22 cellular contexts compared by ENCODE assay signal in genomic region chr5:150073677-150074076, GRCh38. TPM values are rescaled to one million over a fixed set of nuclear protein-coding genes. Genes with fewer than 3 reads are reported as not detected.
DNase-seq lines count a peak whose midpoint lies in the region; ATAC-seq, FAIRE-seq and TF ChIP-seq lines count a peak whose summit lies in the region.
"Had no signal": no experiment of that assay in that cellular context is flagged by ENCODE, and none has a peak within 500 bp of the region (broad histone marks: within the 10 kb centered on the region; RNA-seq: fewer than 3 reads in every experiment).

No MANE protein-coding gene starts in this region.

- no peak for TF ChIP-seq EP300 in K562 (IDR thresholded peaks at IDR 0.05; ENCODE audit: low read length)

- H3K27ac Mint-ChIP-seq in activated CD8-positive, alpha-beta T cell treated with anti-CD3 and anti-CD28 coated beads, Interleukin-2, amount 10 ng/mL, durations not matched to agents 7 days and 5 days = no peak overlapping the region
- H3K27ac Mint-ChIP-seq in activated CD8-positive, alpha-beta T cell treated with anti-CD3 and anti-CD28 coated beads for 36 hours = no peak overlapping the region
- H3K27ac Mint-ChIP-seq: B cell; CD4-positive, CD25-positive, alpha-beta regulatory T cell; CD8-positive, alpha-beta T cell had no signal

- intact Hi-C loops in activated CD8-positive, alpha-beta T cell treated with anti-CD3 and anti-CD28 coated beads for 36 hours (cut with micrococcal nuclease) = no loop called here
- intact Hi-C loops in K562 (cut with micrococcal nuclease) = loop anchor here (10.0 kb wide), 1 partner anchor 51 kb away; no protein-coding TSS in a partner anchor

- H3K4me1 ChIP-seq in K562 (replicated peaks in 1 of 2; ENCODE audit: control insufficient read depth in 2 of 2, insufficient read depth in 2 of 2, low read length in 2 of 2) = peaks cover 0 to 3% of the 10 kb centered on the region in 2 experiments; a peak in 2 of 5 replicates
- H3K4me1 ChIP-seq: Caco-2 had no signal

- H3K36me3 ChIP-seq in K562 (ENCODE audit: control insufficient read depth, insufficient read depth, low read length) = no peaks in the 10 kb centered on the region
- H3K36me3 ChIP-seq: BLaER1 had no signal

- H3K9me1 ChIP-seq in K562 (ENCODE audit: control insufficient read depth, insufficient read depth, low read length) = no peaks in the 10 kb centered on the region

- no peak overlapping the region for H3K27ac ChIP-seq in K562 (ENCODE audit: extremely low read depth, low read depth, low read length)
- H3K27ac ChIP-seq: 22Rv1, BLaER1, C4-2B, GM23248 had no signal

- no peak overlapping the region for H3K9ac ChIP-seq in K562 (ENCODE audit: insufficient read depth in 1 of 2, low read depth in 2 of 2, low read length in 2 of 2)
- H3K9ac ChIP-seq: BLaER1, GM23248 had no signal

- peaks cover 12 to 51% of the 10 kb centered on the region in 2 experiments for H3K27me3 ChIP-seq in K562 (ENCODE audit: control insufficient read depth in 2 of 2, insufficient read depth in 2 of 2, low read length in 2 of 2)
- H3K27me3 ChIP-seq: BLaER1 had no signal

- peaks cover 1% of the 10 kb centered on the region for H3K4me1 Mint-ChIP-seq in activated CD8-positive, alpha-beta T cell treated with anti-CD3 and anti-CD28 coated beads, Interleukin-2, amount 10 ng/mL, durations not matched to agents 7 days and 5 days (ENCODE audit: low read depth)
- no peaks in the 10 kb centered on the region for H3K4me1 Mint-ChIP-seq in activated CD8-positive, alpha-beta T cell treated with anti-CD3 and anti-CD28 coated beads for 36 hours (ENCODE audit: low read depth)
- H3K4me1 Mint-ChIP-seq: B cell; CD4-positive, CD25-positive, alpha-beta regulatory T cell had no signal

- peak; percentile 4 for DNase-seq in activated CD8-positive, alpha-beta T cell treated with anti-CD3 and anti-CD28 coated beads, Interleukin-2, amount 10 ng/mL, durations not matched to agents 7 days and 5 days
- no peak for DNase-seq in activated CD8-positive, alpha-beta T cell treated with anti-CD3 and anti-CD28 coated beads for 36 hours
- DNase-seq in K562 (ENCODE audit: extremely low read depth in 1 of 4, low spot score in 3 of 4) (no peak), middle frontal gyrus (ENCODE audit: extremely low spot score, low spot score) (no peak)
- DNase-seq in stimulated activated CD8-positive, alpha-beta memory T cell treated with anti-CD3 and anti-CD28 coated beads, Interleukin-4, amount 100 ng/mL, for 48 hours = peak; percentile 6
- DNase-seq: CD4-positive, CD25-positive, alpha-beta regulatory T cell; DMS153; DND-41; GM23248; HCEC 1CT had no signal

- no peaks in the 10 kb centered on the region for H3K9me3 Mint-ChIP-seq in activated CD8-positive, alpha-beta T cell treated with anti-CD3 and anti-CD28 coated beads, Interleukin-2, amount 10 ng/mL, durations not matched to agents 7 days and 5 days (ENCODE audit: insufficient read depth)
- H3K9me3 Mint-ChIP-seq in activated CD8-positive, alpha-beta T cell treated with anti-CD3 and anti-CD28 coated beads for 36 hours = no peaks in the 10 kb centered on the region
- H3K9me3 Mint-ChIP-seq: CD4-positive, CD25-positive, alpha-beta regulatory T cell; CD8-positive, alpha-beta T cell had no signal

- CTCF ChIA-PET in activated CD8-positive, alpha-beta T cell treated with anti-CD3 and anti-CD28 coated beads, Interleukin-2, amount 10 ng/mL, durations not matched to agents 7 days and 5 days (lab: Charles Lee) = no interaction called here
- CTCF ChIA-PET in activated CD8-positive, alpha-beta T cell treated with anti-CD3 and anti-CD28 coated beads for 36 hours (lab: Charles Lee) = no interaction called here
- CTCF ChIA-PET in K562 (lab: Yijun Ruan, JAX; ENCODE audit: low intra/inter-chr PET ratio) = no interaction called here

- no peak for FAIRE-seq in K562 (lab: Jason Lieb, UNC)
- FAIRE-seq: A204.1, G401.6, GM12892, H1 had no signal

- peaks cover 12% of the 10 kb centered on the region for H3K27me3 Mint-ChIP-seq in activated CD8-positive, alpha-beta T cell treated with anti-CD3 and anti-CD28 coated beads, Interleukin-2, amount 10 ng/mL, durations not matched to agents 7 days and 5 days (ENCODE audit: low read depth)
- H3K27me3 Mint-ChIP-seq in activated CD8-positive, alpha-beta T cell treated with anti-CD3 and anti-CD28 coated beads for 36 hours = no peaks in the 10 kb centered on the region
- H3K27me3 Mint-ChIP-seq: B cell had no signal

- 2% methylated on average over 3 of the region's 3 CpGs for WGBS in K562 (ENCODE audit: insufficient coverage, low coverage, missing lambda C conversion rate)

- in situ Hi-C loops in K562 (cut with MboI) = no loop called here

- TF ChIP-seq CTCF in activated CD8-positive, alpha-beta T cell treated with anti-CD3 and anti-CD28 coated beads for 36 hours (IDR thresholded peaks at IDR 0.05) = no peak
- no peak for TF ChIP-seq CTCF in K562 (IDR thresholded peaks at IDR 0.05 in 2 of 3, conservative IDR thresholded peaks at IDR 0.05 in 1 of 3; ENCODE audit: insufficient read depth in 2 of 3, low read depth in 1 of 3, low read length in 3 of 3)

- no peak overlapping the region for H3K4me3 ChIP-seq in K562
- H3K4me3 ChIP-seq: BLaER1, GM23248 had no signal

- H3K4me3 Mint-ChIP-seq in activated CD8-positive, alpha-beta T cell treated with anti-CD3 and anti-CD28 coated beads, Interleukin-2, amount 10 ng/mL, durations not matched to agents 7 days and 5 days = no peak overlapping the region
- H3K4me3 Mint-ChIP-seq in activated CD8-positive, alpha-beta T cell treated with anti-CD3 and anti-CD28 coated beads for 36 hours = no peak overlapping the region
- H3K4me3 Mint-ChIP-seq: B cell; CD4-positive, CD25-positive, alpha-beta regulatory T cell; CD8-positive, alpha-beta T cell had no signal

- POLR2A ChIA-PET in activated CD8-positive, alpha-beta T cell treated with anti-CD3 and anti-CD28 coated beads, Interleukin-2, amount 10 ng/mL, durations not matched to agents 7 days and 5 days (lab: Charles Lee) = no interaction called here
- POLR2A ChIA-PET in activated CD8-positive, alpha-beta T cell treated with anti-CD3 and anti-CD28 coated beads for 36 hours (lab: Charles Lee) = no interaction called here
- POLR2A ChIA-PET in K562 (lab: Yijun Ruan, JAX) = interaction anchor here (0.7 to 1.8 kb wide), 2 partner anchors 10 to 51 kb away, joined by 4 to 6 read pairs; no protein-coding TSS in a partner anchor

- no peak for ATAC-seq in activated CD8-positive, alpha-beta T cell treated with anti-CD3 and anti-CD28 coated beads, Interleukin-2, amount 10 ng/mL, durations not matched to agents 7 days and 5 days
- ATAC-seq in activated CD8-positive, alpha-beta T cell treated with anti-CD3 and anti-CD28 coated beads for 36 hours = no peak
- ATAC-seq in K562 (no peak), HG02759 (IDR thresholded peaks at IDR 0.05; ENCODE audit: unreplicated experiment) (no peak)
- ATAC-seq: CD8-positive, alpha-beta T cell had no signal

- H3K4me2 ChIP-seq in K562 (ENCODE audit: insufficient read depth, low read length) = no peak overlapping the region
- H3K4me2 ChIP-seq: BLaER1 had no signal

- H2AFZ ChIP-seq in K562 (ENCODE audit: low read depth, low read length) = no peak overlapping the region
- H2AFZ ChIP-seq: GM23248 had no signal

- H3K79me2 ChIP-seq in K562 (ENCODE audit: control insufficient read depth, insufficient read depth, low read length) = no peaks in the 10 kb centered on the region

- TF ChIP-seq POLR2A in K562 (conservative IDR thresholded peaks at IDR 0.05) = no peak

- BruUV-seq in K562 (replicated peaks; lab: Mats Ljungman, UMichigan) = no TSS peak

- no peaks in the 10 kb centered on the region for H3K36me3 Mint-ChIP-seq in activated CD8-positive, alpha-beta T cell treated with anti-CD3 and anti-CD28 coated beads, Interleukin-2, amount 10 ng/mL, durations not matched to agents 7 days and 5 days (ENCODE audit: low read depth)
- H3K36me3 Mint-ChIP-seq in activated CD8-positive, alpha-beta T cell treated with anti-CD3 and anti-CD28 coated beads for 36 hours (ENCODE audit: low read depth) = no peaks in the 10 kb centered on the region
- H3K36me3 Mint-ChIP-seq: CD4-positive, CD25-positive, alpha-beta regulatory T cell; CD8-positive, alpha-beta T cell had no signal

- H3K9me3 ChIP-seq in K562 (replicated peaks; ENCODE audit: control insufficient read depth, insufficient read depth, low read depth, low read length) = no peaks in the 10 kb centered on the region
- H3K9me3 ChIP-seq: Caco-2 had no signal

- H4K20me1 ChIP-seq in K562 (replicated peaks; ENCODE audit: control insufficient read depth, insufficient read depth, low read length) = no peaks in the 10 kb centered on the region
- H4K20me1 ChIP-seq: BLaER1 had no signal

- TF ChIP-seq RAD21 in K562 (CRISPR knock-in tag; conservative IDR thresholded peaks at IDR 0.05 in 1 of 2, IDR thresholded peaks at IDR 0.05 in 1 of 2) = no peak

RNA-seq across cellular contexts. Expression of gene CSF1R, which starts 12.7 kb away (rescaled TPM):
- not detected for total RNA-seq in activated CD8-positive, alpha-beta T cell treated with anti-CD3 and anti-CD28 coated beads, Interleukin-2, amount 10 ng/mL, durations not matched to agents 7 days and 5 days
- total RNA-seq in activated CD8-positive, alpha-beta T cell treated with anti-CD3 and anti-CD28 coated beads for 36 hours = not detected
- not detected in 2 replicates for total RNA-seq in K562 (2011; cell fraction: chromatin; rRNA removed; ENCODE audit: low replicate concordance)
- total RNA-seq in K562 (2011; cell fraction: nucleolus; rRNA removed) = not detected in 2 replicates
- total RNA-seq in K562 (2011; cell fraction: nucleoplasm; rRNA removed) = not detected in 2 replicates
- total RNA-seq in K562 (2014; rRNA removed) (not detected in 2 replicates), K562 (2014; rRNA removed; fragmentation: Illumina TruSeq; extraction: Trizol) (not detected in 2 replicates), K562 (2015; rRNA removed; fragmentation: Illumina TruSeq; extraction: Trizol) (not detected in 2 replicates), K562 (2021) (0.20 and 0.22 TPM in 2 replicates)
- polyA plus RNA-seq in K562 (2011; rRNA removed) (0.03 TPM in 1 of 2 replicates, not detected in the other), K562 (2014; fragmentation: Illumina TruSeq; extraction: Trizol) (not detected in 2 replicates), K562 (2014; fragmentation: Nextera tagmentation; extraction: Ambion mirVana) (not detected), K562 (2014; rRNA removed) (0.64 TPM in 1 of 2 replicates, not detected in the other)
- polyA plus RNA-seq in K562 (2011; cell fraction: cytosol; rRNA removed) = 0.03 TPM in 1 of 2 replicates, not detected in the other
- 0.13 TPM in 1 of 2 replicates, not detected in the other for polyA plus RNA-seq in K562 (2011; cell fraction: nucleus; rRNA removed)
- 0.12 TPM in 1 of 2 replicates, not detected in the other for polyA plus RNA-seq in K562 (2012)
- polyA minus RNA-seq in K562 (2011; rRNA and poly(A)+ RNA removed) = 0.39 TPM in 1 of 2 replicates, not detected in the other
- polyA minus RNA-seq in K562 (2011; cell fraction: cytosol; rRNA and poly(A)+ RNA removed) = not detected in 2 replicates
- not detected in 2 replicates for polyA minus RNA-seq in K562 (2011; cell fraction: nucleus; rRNA and poly(A)+ RNA removed)
- total RNA-seq: CD4-positive, CD25-positive, alpha-beta regulatory T cell; GM23248; H1; H7 had no signal

Comparison
In these comparisons a context has a peak if more than half of its experiments do, and no peak if none do; other contexts are left out.
1. DNase-seq: peak in activated CD8-positive, alpha-beta T cell treated with anti-CD3 and anti-CD28 coated beads, Interleukin-2, amount 10 ng/mL, durations not matched to agents 7 days and 5 days (single experiment) and stimulated activated CD8-positive, alpha-beta memory T cell treated with anti-CD3 and anti-CD28 coated beads, Interleukin-4, amount 100 ng/mL, for 48 hours (single experiment); none in activated CD8-positive, alpha-beta T cell treated with anti-CD3 and anti-CD28 coated beads for 36 hours (single experiment), K562 (0 of 4) and middle frontal gyrus (single experiment).